23 cellular contexts compared by ENCODE assay signal in the genomic region with DNA sequence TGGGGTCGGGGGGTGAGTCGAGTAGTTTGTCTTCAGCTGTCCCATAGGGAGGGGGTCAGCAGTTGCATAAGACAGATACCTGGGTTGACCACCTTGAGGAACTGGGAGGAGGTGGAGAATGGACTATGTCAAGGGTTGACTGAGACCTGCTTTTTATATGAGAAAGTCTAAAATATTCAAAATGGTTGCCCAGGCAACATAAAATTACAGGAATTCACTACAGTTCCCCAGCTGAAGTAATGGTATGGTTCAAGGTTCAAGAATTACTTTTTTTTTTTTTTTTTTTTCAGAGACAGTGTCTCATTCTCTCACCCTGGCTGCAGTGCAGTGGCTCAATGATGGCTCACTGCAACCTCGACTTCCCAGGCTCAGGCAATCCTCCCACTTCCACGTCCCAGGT. TPM values are rescaled to one million over a fixed set of nuclear protein-coding genes. Genes with fewer than 3 reads are reported as not detected.
DNase-seq lines count a peak whose midpoint lies in the region; ATAC-seq, FAIRE-seq and TF ChIP-seq lines count a peak whose summit lies in the region.
"Had no signal": no experiment of that assay in that cellular context is flagged by ENCODE, and none has a peak within 500 bp of the region (broad histone marks: within the 10 kb centered on the region; RNA-seq: fewer than 3 reads in every experiment).

No MANE protein-coding gene starts in this region.

- H3K4me3 ChIP-seq in HepG2 (replicated peaks in 1 of 3; ENCODE audit: insufficient read depth in 1 of 3, low read depth in 2 of 3, low read length in 3 of 3) (no peak overlapping the region), right lobe of liver (no peak overlapping the region), lower lobe of right lung (no peak overlapping the region), spleen (no peak overlapping the region), lower leg skin (ENCODE audit: low read depth, poor library complexity, severe bottlenecking) (no peak overlapping the region), prostate gland (no peak overlapping the region)
- H3K4me3 ChIP-seq: A549, GM23338 had no signal

- TF ChIP-seq CTCF in HepG2 (CRISPR knock-in tag; IDR thresholded peaks at IDR 0.05) (no peak), right lobe of liver (IDR thresholded peaks at IDR 0.05) (no peak), lower lobe of right lung (IDR thresholded peaks at IDR 0.05) (no peak), spleen (IDR thresholded peaks at IDR 0.05 in 8 of 11, conservative IDR thresholded peaks at IDR 0.05 in 3 of 11) (no peak), lower leg skin (IDR thresholded peaks at IDR 0.05) (no peak), prostate gland (IDR thresholded peaks at IDR 0.05) (no peak)

- peaks cover 0 to 3% of the 10 kb centered on the region in 2 experiments; a peak in 1 of 5 replicates for H3K27me3 ChIP-seq in HepG2 (ENCODE audit: control insufficient read depth in 1 of 2, insufficient read depth in 2 of 2, low read length in 2 of 2)
- H3K27me3 ChIP-seq in right lobe of liver = no peaks in the 10 kb centered on the region
- H3K27me3 ChIP-seq in lower lobe of right lung (ENCODE audit: low read depth) = no peaks in the 10 kb centered on the region
- H3K27me3 ChIP-seq in spleen (replicated peaks in 1 of 7) = no peaks in the 10 kb centered on the region
- H3K27me3 ChIP-seq in prostate gland (replicated peaks; ENCODE audit: insufficient read depth) = no peaks in the 10 kb centered on the region

- CTCF ChIA-PET in HepG2 (lab: Yijun Ruan, JAX; ENCODE audit: low intra/inter-chr PET ratio, low total read pairs) = no interaction called here

- TF ChIP-seq POLR2A in HepG2 (IDR thresholded peaks at IDR 0.05; ENCODE audit: insufficient read depth in 1 of 2, low read depth in 2 of 2, low read length in 2 of 2) = no peak
- no peak for TF ChIP-seq POLR2A in right lobe of liver (IDR thresholded peaks at IDR 0.05)
- no peak for TF ChIP-seq POLR2A in spleen (IDR thresholded peaks at IDR 0.05)
- TF ChIP-seq POLR2A in lower leg skin (IDR thresholded peaks at IDR 0.05) = no peak
- TF ChIP-seq POLR2A in prostate gland (IDR thresholded peaks at IDR 0.05) = no peak

- H3K27ac ChIP-seq in HepG2 (ENCODE audit: extremely low read length, insufficient read depth, low read length) (no peak overlapping the region), right lobe of liver (no peak overlapping the region), lower lobe of right lung (no peak overlapping the region), spleen (no peak overlapping the region), prostate gland (no peak overlapping the region)
- H3K27ac ChIP-seq: A549 had no signal

- H3K4me2 ChIP-seq in HepG2 (ENCODE audit: low read depth, low read length) = peak overlapping the region; percentile 32
- H3K4me2 ChIP-seq: A549, GM23338 had no signal

- peak; percentile 33 for ATAC-seq in HepG2
- ATAC-seq in right lobe of liver = no peak
- no peak for ATAC-seq in lower lobe of right lung
- ATAC-seq: GM23338, HCT116 had no signal

- no peak for FAIRE-seq in HepG2 (lab: Jason Lieb, UNC)
- FAIRE-seq: A549, GM12891, GM18507 had no signal

- DNase-seq in HepG2 (ENCODE audit: low spot score) = no peak
- DNase-seq in right lobe of liver = no peak
- peak; percentile 15 for DNase-seq in lower lobe of right lung
- DNase-seq in spleen = peak; percentile 41
- DNase-seq in lower leg skin (ENCODE audit: low spot score in 2 of 2) = no peak
- no peak for DNase-seq in prostate gland (ENCODE audit: low spot score)
- DNase-seq: 8988T; ACHN; AML-193; C1 segment of cervical spinal cord; Calu3; CD4-positive, alpha-beta memory T cell; COR-L47; DMS53; DMS79 treated with DMSO at 0.1 percent for 48 hours; GF-D8; H9; HFFc6 had no signal

- no peaks in the 10 kb centered on the region for H4K20me1 ChIP-seq in HepG2 (ENCODE audit: insufficient read depth, low read length)

- intact Hi-C loops in HepG2 (cut with micrococcal nuclease; ENCODE audit: unreplicated experiment) = no loop called here
- intact Hi-C loops in right lobe of liver (cut with DNase I) = no loop called here
- intact Hi-C loops in lower lobe of right lung (cut with DNase I) = no loop called here
- intact Hi-C loops in spleen (cut with DNase I; ENCODE audit: low total_unique reads) = no loop called here
- intact Hi-C loops in lower leg skin (cut with DNase I; ENCODE audit: low total_unique reads) = no loop called here
- intact Hi-C loops in prostate gland (cut with DNase I) = no loop called here

- POLR2A ChIA-PET in HepG2 (lab: Yijun Ruan, JAX) = no interaction called here

- no peaks in the 10 kb centered on the region for H3K36me3 ChIP-seq in HepG2 (replicated peaks in 1 of 2; ENCODE audit: control insufficient read depth in 1 of 2, insufficient read depth in 2 of 2, low read length in 2 of 2)
- no peaks in the 10 kb centered on the region for H3K36me3 ChIP-seq in right lobe of liver
- no peaks in the 10 kb centered on the region for H3K36me3 ChIP-seq in lower lobe of right lung
- no peaks in the 10 kb centered on the region for H3K36me3 ChIP-seq in spleen
- no peaks in the 10 kb centered on the region for H3K36me3 ChIP-seq in prostate gland

- in situ Hi-C loops in HepG2 (cut with HindIII; ENCODE audit: extremely low pct_ligation_motif_present, low pct_unique_long_range_greater_than_20kb) = no loop called here

- H3K4me1 ChIP-seq in HepG2 (ENCODE audit: insufficient read depth, low read length) (peaks cover 76% of the 10 kb centered on the region), right lobe of liver (peaks cover 0 to 6% (median 2%) of the 10 kb centered on the region in 4 donors), lower lobe of right lung (peaks cover 7% of the 10 kb centered on the region), spleen (peaks cover 6 to 46% (median 25%) of the 10 kb centered on the region in 6 donors), prostate gland (replicated peaks) (no peaks in the 10 kb centered on the region)

- TF ChIP-seq EP300 in HepG2 (IDR thresholded peaks at IDR 0.05; ENCODE audit: low read depth in 2 of 2, low read length in 2 of 2) (no peak), HepG2 (CRISPR knock-in tag; IDR thresholded peaks at IDR 0.05; ENCODE audit: borderline replicate concordance) (no peak)

- no TSS peak for BruUV-seq in HepG2 (replicated peaks; lab: Mats Ljungman, UMichigan)

- whole genome bisulfite sequencing in HepG2 (ENCODE audit: low lambda C conversion rate) = 13% methylated on average over 4 of the region's 4 CpGs
- WGBS in right lobe of liver (ENCODE audit: insufficient coverage, low coverage, low lambda C conversion rate, missing lambda C conversion rate) = 50% methylated on average over 2 of the region's 4 CpGs
- 69 to 81% (median 78%) methylated on average over 4 of the region's 4 CpGs for WGBS in spleen, 5 donors
- 66 to 67% methylated on average over 4 of the region's 4 CpGs for WGBS in lower leg skin, 2 donors
- 68% methylated on average over 4 of the region's 4 CpGs for WGBS in prostate gland

- H2AFZ ChIP-seq in HepG2 (ENCODE audit: low read length) = no peak overlapping the region
- H2AFZ ChIP-seq: GM23338 had no signal

- H3K9ac ChIP-seq in HepG2 (ENCODE audit: insufficient read depth, low read depth, low read length) = no peak overlapping the region

- TF ChIP-seq RAD21 in HepG2 (CRISPR knock-in tag; IDR thresholded peaks at IDR 0.05) = no peak

- H3K9me3 ChIP-seq in HepG2 (ENCODE audit: low read length) (no peaks in the 10 kb centered on the region), right lobe of liver (no peaks in the 10 kb centered on the region), lower lobe of right lung (no peaks in the 10 kb centered on the region), spleen (no peaks in the 10 kb centered on the region), prostate gland (no peaks in the 10 kb centered on the region)
- H3K9me3 ChIP-seq: A549 had no signal

- H3K79me2 ChIP-seq in HepG2 (ENCODE audit: insufficient read depth, low read length) = no peaks in the 10 kb centered on the region

RNA-seq across cellular contexts. Expression of a gene that starts 5.1 kb away (rescaled TPM):
- total RNA-seq in HepG2 (2016; rRNA removed; fragmentation: Illumina TruSeq; extraction: Trizol) = 10.4 and 12.2 TPM in 2 replicates
- 2.5 and 2.6 TPM in 2 replicates for total RNA-seq in HepG2 (2016; cell fraction: cytosol; rRNA removed; fragmentation: Illumina TruSeq; extraction: Trizol; ENCODE audit: low read depth)
- 8.5 and 11.7 TPM in 2 replicates for total RNA-seq in HepG2 (2016; cell fraction: insoluble cytoplasmic fraction; rRNA removed; fragmentation: Illumina TruSeq; extraction: Trizol)
- 5.2 and 5.6 TPM in 2 replicates for total RNA-seq in HepG2 (2016; cell fraction: membrane; rRNA removed; fragmentation: Illumina TruSeq; extraction: Trizol)
- total RNA-seq in HepG2 (2016; cell fraction: nucleus; rRNA removed; fragmentation: Illumina TruSeq; extraction: Trizol) = 12.5 and 13.8 TPM in 2 replicates
- 6.3 and 6.7 TPM in 2 replicates for polyA plus RNA-seq in HepG2 (2011; rRNA removed)
- 4.3 and 5.7 TPM in 2 replicates for polyA plus RNA-seq in HepG2 (2011; cell fraction: cytosol; rRNA removed)
- polyA plus RNA-seq in HepG2 (2011; cell fraction: nucleus; rRNA removed) = 32.3 and 36.3 TPM in 2 replicates
- 7.6 and 9.7 TPM in 2 replicates for polyA plus RNA-seq in HepG2 (2012)
- 1.2 and 1.4 TPM in 2 replicates for polyA plus RNA-seq in HepG2 (2016; cell fraction: cytosol; fragmentation: Illumina TruSeq; extraction: Trizol; ENCODE audit: low read depth)
- polyA plus RNA-seq in HepG2 (2016; cell fraction: insoluble cytoplasmic fraction; fragmentation: Illumina TruSeq; extraction: Trizol; ENCODE audit: low read depth) = 11.8 and 12.5 TPM in 2 replicates
- polyA plus RNA-seq in HepG2 (2016; cell fraction: membrane; fragmentation: Illumina TruSeq; extraction: Trizol; ENCODE audit: low read depth) = 3.1 and 3.4 TPM in 2 replicates
- 29.5 and 29.6 TPM in 2 replicates for polyA plus RNA-seq in HepG2 (2016; cell fraction: nucleus; fragmentation: Illumina TruSeq; extraction: Trizol; ENCODE audit: insufficient read depth, low read depth)
- polyA minus RNA-seq in HepG2 (2011; rRNA and poly(A)+ RNA removed; ENCODE audit: low replicate concordance) = 5.0 and 14.9 TPM in 2 replicates
- polyA minus RNA-seq in HepG2 (2011; cell fraction: cytosol; rRNA and poly(A)+ RNA removed) = 1.4 and 1.7 TPM in 2 replicates
- polyA minus RNA-seq in HepG2 (2011; cell fraction: nucleus; rRNA and poly(A)+ RNA removed) = 11.3 and 11.8 TPM in 2 replicates
- 1 to 10 TPM; 4.9 to 8.8 (median 6.8) TPM for total RNA-seq in right lobe of liver
- total RNA-seq in lower lobe of right lung = 16.8 TPM
- 10 to 100 TPM; 21.8 to 35.9 (median 29.0) TPM for total RNA-seq in spleen
- 10 to 100 TPM in 1 of 3 donors, 1 to 10 TPM in 2; 7.3 to 12.5 (median 7.6) TPM for polyA plus RNA-seq in spleen
- total RNA-seq in lower leg skin = 10 to 100 TPM; 28.3 to 61.5 (median 36.3) TPM
- total RNA-seq in prostate gland = 10 to 100 TPM; 18.9 to 26.3 TPM

RNA-seq across cellular contexts. Expression of a gene that starts 14.6 kb away (rescaled TPM):
- total RNA-seq in HepG2 (2016; rRNA removed; fragmentation: Illumina TruSeq; extraction: Trizol) (12.9 and 13.0 TPM in 2 replicates), right lobe of liver (10 to 100 TPM in 5 of 6 experiments, 1 to 10 TPM in 1; 9.8 to 20.8 (median 13.6) TPM), lower lobe of right lung (45.3 TPM), spleen (10 to 100 TPM; 25.6 to 45.5 (median 35.0) TPM), lower leg skin (100 to 1,000 TPM; 536 to 775 (median 660) TPM), prostate gland (10 to 100 TPM; 67.2 to 87.1 TPM)
- 14.4 and 15.2 TPM in 2 replicates for total RNA-seq in HepG2 (2016; cell fraction: cytosol; rRNA removed; fragmentation: Illumina TruSeq; extraction: Trizol; ENCODE audit: low read depth)
- total RNA-seq in HepG2 (2016; cell fraction: insoluble cytoplasmic fraction; rRNA removed; fragmentation: Illumina TruSeq; extraction: Trizol) = 12.4 and 12.7 TPM in 2 replicates
- 34.8 and 35.0 TPM in 2 replicates for total RNA-seq in HepG2 (2016; cell fraction: membrane; rRNA removed; fragmentation: Illumina TruSeq; extraction: Trizol)
- total RNA-seq in HepG2 (2016; cell fraction: nucleus; rRNA removed; fragmentation: Illumina TruSeq; extraction: Trizol) = 4.4 and 5.2 TPM in 2 replicates
- polyA plus RNA-seq in HepG2 (2011; rRNA removed) (10.7 and 11.5 TPM in 2 replicates), spleen (10 to 100 TPM; 26.3 to 31.5 (median 30.3) TPM)
- 10.9 and 11.5 TPM in 2 replicates for polyA plus RNA-seq in HepG2 (2011; cell fraction: cytosol; rRNA removed)
- 3.4 and 4.3 TPM in 2 replicates for polyA plus RNA-seq in HepG2 (2011; cell fraction: nucleus; rRNA removed)
- 12.3 and 13.7 TPM in 2 replicates for polyA plus RNA-seq in HepG2 (2012)
- 20.7 and 21.8 TPM in 2 replicates for polyA plus RNA-seq in HepG2 (2016; cell fraction: cytosol; fragmentation: Illumina TruSeq; extraction: Trizol; ENCODE audit: low read depth)
- 17.9 TPM in 2 replicates for polyA plus RNA-seq in HepG2 (2016; cell fraction: insoluble cytoplasmic fraction; fragmentation: Illumina TruSeq; extraction: Trizol; ENCODE audit: low read depth)
- polyA plus RNA-seq in HepG2 (2016; cell fraction: membrane; fragmentation: Illumina TruSeq; extraction: Trizol; ENCODE audit: low read depth) = 36.8 and 38.1 TPM in 2 replicates
- 10.2 and 10.4 TPM in 2 replicates for polyA plus RNA-seq in HepG2 (2016; cell fraction: nucleus; fragmentation: Illumina TruSeq; extraction: Trizol; ENCODE audit: insufficient read depth, low read depth)
- polyA minus RNA-seq in HepG2 (2011; rRNA and poly(A)+ RNA removed; ENCODE audit: low replicate concordance) = 25.4 and 50.4 TPM in 2 replicates
- polyA minus RNA-seq in HepG2 (2011; cell fraction: cytosol; rRNA and poly(A)+ RNA removed) = 16.7 and 19.5 TPM in 2 replicates
- 2.4 and 3.9 TPM in 2 replicates for polyA minus RNA-seq in HepG2 (2011; cell fraction: nucleus; rRNA and poly(A)+ RNA removed)

Comparison
In these comparisons a context has a peak if more than half of its experiments do, and no peak if none do; other contexts are left out.
1. DNase-seq: peak in lower lobe of right lung (single experiment) and spleen (single experiment); none in HepG2 (single experiment), right lobe of liver (0 of 3), lower leg skin (0 of 2) and prostate gland (single experiment).
2. RNA of a gene that starts 14.6 kb away (total RNA-seq): 536 to 775 TPM in lower leg skin; 67.2 to 87.1 TPM in prostate gland, 45.3 TPM in lower lobe of right lung (single experiment), 25.6 to 45.5 TPM in spleen, 9.8 to 20.8 TPM in right lobe of liver and 4.4 to 35.0 TPM in HepG2; every median in the first group is over 4 times any median in the second.